31 cellular contexts compared by ENCODE assay signal in the genomic region with DNA sequence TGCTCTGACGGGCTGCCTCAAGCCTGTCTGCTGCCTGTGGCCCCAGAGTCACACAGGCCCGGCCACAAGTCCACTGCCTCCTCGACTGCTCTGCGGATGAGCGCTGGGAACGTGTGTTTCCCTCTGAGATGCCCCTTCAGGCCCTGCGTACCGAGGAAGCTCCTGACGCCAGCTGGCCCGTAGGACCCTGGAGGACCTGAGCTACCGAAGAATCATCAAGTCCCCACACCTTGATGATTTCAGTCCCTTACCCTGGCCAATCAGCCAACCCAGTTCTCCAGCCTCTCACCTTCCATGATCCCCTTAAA.
"Had no signal": no experiment of that assay in that cellular context is flagged by ENCODE, and none has a peak within 500 bp of the region (broad histone marks: within the 10 kb centered on the region; RNA-seq: fewer than 3 reads in every experiment).

No MANE protein-coding gene starts in this region.

- H3K36me3 ChIP-seq: ascending aorta, SJSA1 had no signal

- H3K9ac ChIP-seq: KMS-11, SK-N-SH had no signal

- H3K9me3 Mint-ChIP-seq: activated CD4-positive, alpha-beta memory T cell treated with anti-CD3 and anti-CD28 coated beads, Interleukin-2, amount 10 ng/mL, durations not matched to agents 7 days and 5 days; activated naive CD8-positive, alpha-beta T cell treated with anti-CD3 and anti-CD28 coated beads for 36 hours; T-helper 1 cell treated with Interleukin-12 subunit alpha and Interleukin-12 subunit beta and Interleukin-4 antibody, amounts not matched to agents 30 μg/mL and 1 μg/mL, for 36 hours had no signal

- H3K27me3 Mint-ChIP-seq: activated CD8-positive, alpha-beta memory T cell treated with anti-CD3 and anti-CD28 coated beads, Interleukin-2, amount 10 ng/mL, durations not matched to agents 7 days and 5 days had no signal

- H3K4me3 ChIP-seq: ascending aorta, SJSA1 had no signal

- H3K36me3 Mint-ChIP-seq: activated CD8-positive, alpha-beta memory T cell treated with anti-CD3 and anti-CD28 coated beads, Interleukin-2, amount 10 ng/mL, durations not matched to agents 7 days and 5 days; activated naive CD8-positive, alpha-beta T cell treated with anti-CD3 and anti-CD28 coated beads for 36 hours had no signal

- DNase-seq: activated B cell treated with CpG ODN at 0.5 μM for 24 hours; activated CD4-positive, alpha-beta memory T cell treated with anti-CD3 and anti-CD28 coated beads, Interleukin-2, amount 10 ng/mL, durations not matched to agents 7 days and 5 days; activated CD4-positive, alpha-beta T cell treated with anti-CD3 and anti-CD28 coated beads for 4 hours; activated CD4-positive, alpha-beta T cell treated with anti-CD3 and anti-CD28 coated beads, Interleukin-2, amount 50 U/mL, for 1 hour; activated CD4-positive, CD25-positive, alpha-beta regulatory T cell treated with anti-CD3 and anti-CD28 coated beads, Interleukin-2, amount 50 U/mL, for 72 hours; activated CD8-positive, alpha-beta memory T cell treated with anti-CD3 and anti-CD28 coated beads for 24 hours; activated CD8-positive, alpha-beta memory T cell treated with anti-CD3 and anti-CD28 coated beads, Interleukin-2, amount 10 ng/mL, durations not matched to agents 7 days and 5 days; activated CD8-positive, alpha-beta memory T cell treated with anti-CD3 and anti-CD28 coated beads, Interleukin-2, amount 50 U/mL, for 48 hours; activated effector memory CD4-positive, alpha-beta T cell treated with anti-CD3 and anti-CD28 coated beads, Interleukin-2, amount 50 U/mL, for 16 hours; activated naive CD4-positive, alpha-beta T cell; activated naive CD4-positive, alpha-beta T cell treated with anti-CD3 and anti-CD28 coated beads, Interleukin-2, amount 50 U/mL, for 16 hours; activated naive CD8-positive, alpha-beta T cell treated with anti-CD3 and anti-CD28 coated beads for 36 hours; activated T-cell treated with anti-CD3 and anti-CD28 coated beads, Interleukin-2, amount 50 U/mL, for 48 hours; amniotic stem cell; MM.1S; MV-4-11; NCI-H1092; NCI-H1436 treated with DMSO at 0.1 percent for 48 hours; NCI-H1694 treated with DMSO at 0.1 percent for 48 hours; NCI-H2029; NCI-H345; NCI-H524 treated with DMSO at 0.1 percent for 48 hours; SHP77 treated with DMSO at 0.1 percent for 48 hours; SK-N-SH; T-helper 9 cell had no signal

- H3K4me3 Mint-ChIP-seq: activated B cell treated with CpG ODN at 0.5 μM for 24 hours; activated CD4-positive, alpha-beta memory T cell treated with anti-CD3 and anti-CD28 coated beads, Interleukin-2, amount 10 ng/mL, durations not matched to agents 7 days and 5 days; activated CD8-positive, alpha-beta memory T cell treated with anti-CD3 and anti-CD28 coated beads, Interleukin-2, amount 10 ng/mL, durations not matched to agents 7 days and 5 days; activated naive CD8-positive, alpha-beta T cell treated with anti-CD3 and anti-CD28 coated beads for 36 hours; T-helper 1 cell treated with Interleukin-12 subunit alpha and Interleukin-12 subunit beta and Interleukin-4 antibody, amounts not matched to agents 30 μg/mL and 1 μg/mL, for 36 hours had no signal

- H3K27ac Mint-ChIP-seq: activated B cell treated with CpG ODN at 0.5 μM for 24 hours; activated CD4-positive, alpha-beta memory T cell treated with anti-CD3 and anti-CD28 coated beads, Interleukin-2, amount 10 ng/mL, durations not matched to agents 7 days and 5 days; activated CD8-positive, alpha-beta memory T cell treated with anti-CD3 and anti-CD28 coated beads, Interleukin-2, amount 10 ng/mL, durations not matched to agents 7 days and 5 days; activated naive CD8-positive, alpha-beta T cell treated with anti-CD3 and anti-CD28 coated beads for 36 hours; T-helper 1 cell treated with Interleukin-12 subunit alpha and Interleukin-12 subunit beta and Interleukin-4 antibody, amounts not matched to agents 30 μg/mL and 1 μg/mL, for 36 hours had no signal

- H3K27ac ChIP-seq: ascending aorta, KMS-11, SJSA1, VCaP had no signal

- H3K9me3 ChIP-seq: ascending aorta, SJSA1, SK-N-SH had no signal

- H3K27me3 ChIP-seq: ascending aorta, SJSA1 had no signal

- H3K4me1 ChIP-seq: ascending aorta, SJSA1 had no signal

- H3K4me1 Mint-ChIP-seq: activated B cell treated with CpG ODN at 0.5 μM for 24 hours; activated CD4-positive, alpha-beta memory T cell treated with anti-CD3 and anti-CD28 coated beads, Interleukin-2, amount 10 ng/mL, durations not matched to agents 7 days and 5 days; activated CD8-positive, alpha-beta memory T cell treated with anti-CD3 and anti-CD28 coated beads, Interleukin-2, amount 10 ng/mL, durations not matched to agents 7 days and 5 days; activated naive CD8-positive, alpha-beta T cell treated with anti-CD3 and anti-CD28 coated beads for 36 hours had no signal

- ATAC-seq: activated CD8-positive, alpha-beta memory T cell treated with anti-CD3 and anti-CD28 coated beads, Interleukin-2, amount 10 ng/mL, durations not matched to agents 7 days and 5 days; Panc1 had no signal

- H3K4me2 ChIP-seq: KMS-11, SK-N-SH had no signal
